ENCODE assay signal across 8 cellular contexts in the genomic region with DNA sequence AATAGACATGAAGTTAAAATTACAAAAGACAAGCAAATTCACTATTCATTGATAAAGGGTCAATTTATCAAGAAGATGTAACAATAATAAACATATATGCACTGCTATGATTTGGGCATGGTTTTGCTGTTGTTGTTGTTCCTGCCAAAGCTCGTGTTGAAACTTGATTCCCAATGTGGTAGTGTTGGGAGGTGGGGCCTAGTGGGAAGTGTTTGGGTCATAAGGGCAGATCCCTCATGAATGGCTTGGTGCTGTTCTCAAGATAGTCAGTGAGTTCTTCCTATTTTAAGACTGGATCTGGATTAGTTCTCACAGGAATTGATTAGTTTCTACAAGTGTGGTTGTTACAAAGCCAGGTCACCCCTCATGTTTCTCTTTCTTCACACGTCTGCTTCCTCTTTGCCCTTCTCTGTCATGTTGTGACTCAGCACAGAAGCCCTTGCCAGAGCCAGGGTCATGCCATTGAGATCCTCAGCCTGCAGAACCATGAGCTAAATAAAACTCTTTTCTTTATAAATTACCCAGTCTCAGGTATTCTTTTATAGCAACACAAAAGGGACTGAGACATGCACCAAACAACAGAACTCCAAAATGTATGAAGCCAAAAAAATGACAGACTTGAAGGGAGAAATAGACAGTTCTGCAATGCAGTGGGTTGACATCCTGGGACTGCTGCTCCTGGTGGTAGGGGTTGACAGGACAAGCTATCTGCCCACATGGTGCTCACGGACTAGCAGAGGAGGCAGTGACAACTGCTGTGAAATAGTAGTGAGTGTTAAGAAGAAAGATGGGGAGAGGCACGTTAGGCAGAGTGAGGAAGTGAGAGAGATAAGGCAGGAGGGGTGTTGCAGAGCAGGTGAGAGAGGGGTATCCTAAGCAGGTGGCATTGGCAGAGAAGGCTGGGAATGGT. TPM values are rescaled to one million over a fixed set of nuclear protein-coding genes. Genes with fewer than 3 reads are reported as not detected.
A peak's percentile ranks its signal among the peaks of the same experiment; 100 is the strongest.
DNase-seq lines count a peak whose midpoint lies in the region; ATAC-seq lines count a peak whose summit lies in the region.

No MANE protein-coding gene starts in this region.

- peak overlapping the region; percentile 45 for H3K27ac ChIP-seq in epithelial cell of prostate

- peaks cover 14% of the 10 kb centered on the region for H3K4me1 Mint-ChIP-seq in activated CD4-positive, alpha-beta T cell treated with anti-CD3 and anti-CD28 coated beads, Interleukin-2, amount 10 ng/mL, durations not matched to agents 7 days and 5 days
- peaks cover 13% of the 10 kb centered on the region for H3K4me1 Mint-ChIP-seq in activated naive CD4-positive, alpha-beta T cell treated with anti-CD3 and anti-CD28 coated beads, Interleukin-2, amount 10 ng/mL, durations not matched to agents 7 days and 5 days

- H3K36me3 Mint-ChIP-seq in activated CD4-positive, alpha-beta T cell treated with anti-CD3 and anti-CD28 coated beads, Interleukin-2, amount 10 ng/mL, durations not matched to agents 7 days and 5 days (ENCODE audit: low read depth), result no peaks in the 10 kb centered on the region
- H3K36me3 Mint-ChIP-seq in activated naive CD4-positive, alpha-beta T cell treated with anti-CD3 and anti-CD28 coated beads, Interleukin-2, amount 10 ng/mL, durations not matched to agents 7 days and 5 days, result no peaks in the 10 kb centered on the region

- POLR2A ChIA-PET in activated CD4-positive, alpha-beta T cell treated with anti-CD3 and anti-CD28 coated beads, Interleukin-2, amount 10 ng/mL, durations not matched to agents 7 days and 5 days (lab: Charles Lee), result interaction anchor here (1.7 kb wide), 1 partner anchor 75 kb away, joined by 5 read pairs; a partner anchor contains a TSS

- peak; percentile 67 for ATAC-seq in HG02798 (IDR thresholded peaks at IDR 0.05; ENCODE audit: poor library complexity, unreplicated experiment)

- H3K9me3 Mint-ChIP-seq in activated CD4-positive, alpha-beta T cell treated with anti-CD3 and anti-CD28 coated beads, Interleukin-2, amount 10 ng/mL, durations not matched to agents 7 days and 5 days, result no peaks in the 10 kb centered on the region
- no peaks in the 10 kb centered on the region for H3K9me3 Mint-ChIP-seq in activated naive CD4-positive, alpha-beta T cell treated with anti-CD3 and anti-CD28 coated beads, Interleukin-2, amount 10 ng/mL, durations not matched to agents 7 days and 5 days

- peak overlapping the region; percentile 48 for H3K27ac Mint-ChIP-seq in activated CD4-positive, alpha-beta T cell treated with anti-CD3 and anti-CD28 coated beads, Interleukin-2, amount 10 ng/mL, durations not matched to agents 7 days and 5 days
- no peak overlapping the region for H3K27ac Mint-ChIP-seq in activated naive CD4-positive, alpha-beta T cell treated with anti-CD3 and anti-CD28 coated beads, Interleukin-2, amount 10 ng/mL, durations not matched to agents 7 days and 5 days

- DNase-seq in activated CD4-positive, alpha-beta T cell treated with anti-CD3 and anti-CD28 coated beads, Interleukin-2, amount 10 ng/mL, durations not matched to agents 7 days and 5 days, result no peak
- no peak for DNase-seq in activated CD4-positive, alpha-beta T cell treated with anti-CD3 and anti-CD28 coated beads, Interleukin-2, amount 50 U/mL, for 48 hours
- peak; percentile 80 for DNase-seq in NOMO-1 treated with dmso at 0.1 percent for 144 hours (lab: John Stamatoyannopoulos, UW; ENCODE audit: unreplicated experiment)
- DNase-seq in epithelial cell of prostate (ENCODE audit: low read depth, low spot score), result peak; percentile 3
- DNase-seq in NCI-H2081 treated with DMSO at 0.1 percent for 48 hours (lab: John Stamatoyannopoulos, UW), result no peak
- no peak for DNase-seq in NCI-H2029 treated with DMSO at 0.1 percent for 48 hours (lab: John Stamatoyannopoulos, UW)
- DNase-seq in activated naive CD4-positive, alpha-beta T cell treated with anti-CD3 and anti-CD28 coated beads, Interleukin-2, amount 10 ng/mL, durations not matched to agents 7 days and 5 days, result no peak

- H3K27me3 Mint-ChIP-seq in activated CD4-positive, alpha-beta T cell treated with anti-CD3 and anti-CD28 coated beads, Interleukin-2, amount 10 ng/mL, durations not matched to agents 7 days and 5 days, result peaks cover 29% of the 10 kb centered on the region
- peaks cover 29% of the 10 kb centered on the region for H3K27me3 Mint-ChIP-seq in activated naive CD4-positive, alpha-beta T cell treated with anti-CD3 and anti-CD28 coated beads, Interleukin-2, amount 10 ng/mL, durations not matched to agents 7 days and 5 days

- H3K4me3 Mint-ChIP-seq in activated CD4-positive, alpha-beta T cell treated with anti-CD3 and anti-CD28 coated beads, Interleukin-2, amount 10 ng/mL, durations not matched to agents 7 days and 5 days, result no peak overlapping the region
- no peak overlapping the region for H3K4me3 Mint-ChIP-seq in activated naive CD4-positive, alpha-beta T cell treated with anti-CD3 and anti-CD28 coated beads, Interleukin-2, amount 10 ng/mL, durations not matched to agents 7 days and 5 days

- CTCF ChIA-PET in activated CD4-positive, alpha-beta T cell treated with anti-CD3 and anti-CD28 coated beads, Interleukin-2, amount 10 ng/mL, durations not matched to agents 7 days and 5 days (lab: Charles Lee), result interaction anchor here (0.6 to 2.5 kb wide), 26 partner anchors 13 to 449 kb away, joined by 3 to 18 read pairs (median 4); a partner anchor contains a TSS
- CTCF ChIA-PET in activated naive CD4-positive, alpha-beta T cell treated with anti-CD3 and anti-CD28 coated beads, Interleukin-2, amount 10 ng/mL, durations not matched to agents 7 days and 5 days (lab: Charles Lee), result interaction anchor here (0.7 to 4.0 kb wide), 34 partner anchors 15 to 493 kb away, joined by 3 to 111 read pairs (median 6); a partner anchor contains a TSS

RNA-seq across cellular contexts. Expression of a gene that starts 18.6 kb away (rescaled TPM):
- 10 to 100 TPM; 44.1 to 51.4 TPM for total RNA-seq in activated CD4-positive, alpha-beta T cell treated with anti-CD3 and anti-CD28 coated beads, Interleukin-2, amount 10 ng/mL, durations not matched to agents 7 days and 5 days

Comparison
In these comparisons a context has a peak if more than half of its experiments do, and no peak if none do; other contexts are left out.
1. DNase-seq: peak in NOMO-1 treated with dmso at 0.1 percent for 144 hours (single experiment) and epithelial cell of prostate (single experiment); none in activated CD4-positive, alpha-beta T cell treated with anti-CD3 and anti-CD28 coated beads, Interleukin-2, amount 10 ng/mL, durations not matched to agents 7 days and 5 days (single experiment), activated CD4-positive, alpha-beta T cell treated with anti-CD3 and anti-CD28 coated beads, Interleukin-2, amount 50 U/mL, for 48 hours (0 of 2), NCI-H2081 treated with DMSO at 0.1 percent for 48 hours (single experiment), NCI-H2029 treated with DMSO at 0.1 percent for 48 hours (single experiment) and activated naive CD4-positive, alpha-beta T cell treated with anti-CD3 and anti-CD28 coated beads, Interleukin-2, amount 10 ng/mL, durations not matched to agents 7 days and 5 days (single experiment).